19 cellular contexts compared by ENCODE assay signal in the genomic region with DNA sequence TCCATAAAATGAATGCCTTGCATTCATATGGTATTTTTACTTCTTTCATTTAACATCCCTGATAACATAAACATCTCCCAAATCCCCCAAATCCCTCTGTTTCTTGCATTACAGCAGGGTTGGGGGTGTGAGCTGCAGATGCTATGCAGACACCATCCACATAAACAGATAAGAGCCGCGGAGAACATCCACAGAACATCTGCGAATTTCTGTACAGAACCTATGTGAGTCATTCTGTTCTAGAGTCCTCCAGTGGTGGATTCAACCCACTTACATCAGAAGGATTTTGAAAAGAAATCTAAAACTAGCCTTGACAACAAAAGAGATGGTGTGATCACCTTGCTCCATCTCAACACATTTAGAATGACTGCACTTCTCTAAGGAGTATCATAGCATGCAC.
"Had no signal": no experiment of that assay in that cellular context is flagged by ENCODE, and none has a peak within 500 bp of the region (broad histone marks: within the 10 kb centered on the region; RNA-seq: fewer than 3 reads in every experiment).

No MANE protein-coding gene starts in this region.

- DNase-seq: activated CD4-positive, alpha-beta memory T cell treated with anti-CD3 and anti-CD28 coated beads, Interleukin-2, amount 10 ng/mL, durations not matched to agents 7 days and 5 days; activated CD4-positive, alpha-beta T cell treated with anti-CD3 and anti-CD28 coated beads, Interleukin-2, amount 10 ng/mL, durations not matched to agents 24 days and 14 days; activated effector memory CD4-positive, alpha-beta T cell treated with anti-CD3 and anti-CD28 coated beads, Interleukin-2, amount 50 U/mL, for 16 hours; activated T-cell treated with anti-CD3 and anti-CD28 coated beads for 4 hours; cortex of kidney; effector CD4-positive, alpha-beta T cell; glutamatergic neuron; hippocampal formation; left cardiac atrium; mesendoderm; mucosa of descending colon; right lobe of liver; small intestine; stimulated activated CD4-positive, alpha-beta T cell treated with anti-CD3 and anti-CD28 coated beads, Interleukin-2, amount 100 ng/mL, for 24 hours; T-cell; upper lobe of left lung had no signal

- H3K27ac ChIP-seq: right lobe of liver, upper lobe of left lung, VCaP had no signal

- H3K27me3 ChIP-seq: right lobe of liver, upper lobe of left lung had no signal

- H3K9me3 ChIP-seq: mucosa of descending colon, right lobe of liver, upper lobe of left lung had no signal

- H3K4me3 ChIP-seq: mucosa of descending colon, right lobe of liver, upper lobe of left lung had no signal

- ATAC-seq: activated CD4-positive, CD25-positive, alpha-beta regulatory T cell treated with anti-CD3 and anti-CD28 coated beads, Interleukin-2, amount 50 U/mL, for 24 hours; left cardiac atrium; mucosa of descending colon; right lobe of liver; stimulated activated memory B cell treated with anti-CD40 and anti-IgM and Interleukin-4, amounts not matched to agents 10 μg/mL and 1 μg/mL and 100 μg/mL, for 72 hours; T-cell had no signal

- H3K36me3 ChIP-seq: right lobe of liver, upper lobe of left lung had no signal

- H3K4me1 ChIP-seq: right lobe of liver had no signal
